In the genomic region with DNA sequence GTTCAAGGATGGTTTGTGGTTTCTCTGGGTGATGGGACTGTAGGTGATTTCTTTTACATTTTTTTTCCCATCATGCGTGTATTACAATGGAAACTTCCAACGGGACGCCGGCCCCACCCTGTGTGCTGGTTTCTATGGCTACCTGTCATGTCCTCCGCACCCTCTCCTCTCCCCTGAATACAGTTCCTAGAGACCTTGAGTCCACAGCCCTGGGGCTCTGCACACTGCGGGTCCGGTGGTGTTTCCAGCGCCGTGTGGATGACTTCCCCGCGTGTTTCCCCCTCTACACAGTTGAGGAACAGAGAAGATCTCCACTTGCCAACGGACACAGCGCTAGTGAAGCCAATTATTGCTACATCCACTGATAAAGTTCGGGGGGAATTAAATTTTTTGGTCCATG, we compare ENCODE assay signal across 22 cellular contexts. TPM values are rescaled to one million over a fixed set of nuclear protein-coding genes. Genes with fewer than 3 reads are reported as not detected.
DNase-seq lines count a peak whose midpoint lies in the region; ATAC-seq and TF ChIP-seq lines count a peak whose summit lies in the region.
"Had no signal": no experiment of that assay in that cellular context is flagged by ENCODE, and none has a peak within 500 bp of the region (broad histone marks: within the 10 kb centered on the region; RNA-seq: fewer than 3 reads in every experiment).

No MANE protein-coding gene starts in this region.

- 0 out of 2 replicates have a peak, but pooled peaks cover 6% of the 10 kb centered on the region for H3K79me2 ChIP-seq in GM23248 (ENCODE audit: insufficient read depth)

- H3K36me3 ChIP-seq in GM23248 (ENCODE audit: low read depth) = no peaks in the 10 kb centered on the region
- no peaks in the 10 kb centered on the region for H3K36me3 ChIP-seq in sigmoid colon
- H3K36me3 ChIP-seq: neutrophil had no signal

- H3K27ac ChIP-seq in GM23248 (peak overlapping the region; percentile 72), right cardiac atrium (ENCODE audit: low read length) (no peak overlapping the region), sigmoid colon (peak overlapping the region; percentile 0 to 86 (median 38))
- H3K27ac ChIP-seq: neutrophil had no signal

- H3K9ac ChIP-seq in GM23248 = peak overlapping the region; percentile 24; the same call in 1 of the 2 replicates

- H3K27ac Mint-ChIP-seq in activated T-helper 2 cell treated with anti-CD3 and anti-CD28 coated beads, Interferon-gamma antibody, Interleukin-2, Interleukin-4, amounts not matched to agents 10 μg/mL and 5 μg/mL and 100 μg/mL, durations not matched to agents 14 hours and 24 hours and 36 hours = no peak overlapping the region
- H3K27ac Mint-ChIP-seq: activated naive CD4-positive, alpha-beta T cell treated with anti-CD3 and anti-CD28 coated beads for 36 hours; activated T-cell treated with anti-CD3 and anti-CD28 coated beads, Interleukin-2, amount 50 U/mL, for 24 hours; CD4-positive, CD25-positive, alpha-beta regulatory T cell had no signal

- no peak overlapping the region for H3K4me3 ChIP-seq in GM23248
- H3K4me3 ChIP-seq in right cardiac atrium (ENCODE audit: low read length) = no peak overlapping the region
- no peak overlapping the region for H3K4me3 ChIP-seq in sigmoid colon
- H3K4me3 ChIP-seq: mucosa of descending colon had no signal

- in situ Hi-C loops in GM23248 (cut with MboI) = no loop called here

- H3K4me1 ChIP-seq in GM23248 (ENCODE audit: insufficient read depth) (peaks cover 52% of the 10 kb centered on the region), right cardiac atrium (ENCODE audit: control insufficient read depth, insufficient read depth, low read length) (no peaks in the 10 kb centered on the region), sigmoid colon (peaks cover 0 to 22% (median 7%) of the 10 kb centered on the region in 4 donors)

- peaks cover 9% of the 10 kb centered on the region for H3K27me3 Mint-ChIP-seq in activated T-helper 2 cell treated with anti-CD3 and anti-CD28 coated beads, Interferon-gamma antibody, Interleukin-2, Interleukin-4, amounts not matched to agents 10 μg/mL and 5 μg/mL and 100 μg/mL, durations not matched to agents 14 hours and 24 hours and 36 hours (ENCODE audit: low read depth)

- no peaks in the 10 kb centered on the region for H3K9me2 ChIP-seq in GM23248 (ENCODE audit: insufficient read depth)

- no peaks in the 10 kb centered on the region for H3K9me3 Mint-ChIP-seq in activated T-helper 2 cell treated with anti-CD3 and anti-CD28 coated beads, Interferon-gamma antibody, Interleukin-2, Interleukin-4, amounts not matched to agents 10 μg/mL and 5 μg/mL and 100 μg/mL, durations not matched to agents 14 hours and 24 hours and 36 hours
- H3K9me3 Mint-ChIP-seq: activated naive CD4-positive, alpha-beta T cell treated with anti-CD3 and anti-CD28 coated beads for 36 hours; activated T-cell treated with anti-CD3 and anti-CD28 coated beads, Interleukin-2, amount 50 U/mL, for 24 hours; CD4-positive, CD25-positive, alpha-beta regulatory T cell had no signal

- H3K4me2 ChIP-seq in GM23248 (ENCODE audit: unreplicated experiment) = peak overlapping the region; percentile 44

- no peaks in the 10 kb centered on the region for H4K20me1 ChIP-seq in GM23248 (ENCODE audit: insufficient read depth)

- no peak for TF ChIP-seq POLR2A in sigmoid colon (IDR thresholded peaks at IDR 0.05)

- no peaks in the 10 kb centered on the region for H3K4me1 Mint-ChIP-seq in activated T-helper 2 cell treated with anti-CD3 and anti-CD28 coated beads, Interferon-gamma antibody, Interleukin-2, Interleukin-4, amounts not matched to agents 10 μg/mL and 5 μg/mL and 100 μg/mL, durations not matched to agents 14 hours and 24 hours and 36 hours (ENCODE audit: low read depth)

- TF ChIP-seq EP300 in sigmoid colon (IDR thresholded peaks at IDR 0.05) = no peak

- 66 to 69% methylated on average over 14 of the region's 14 CpGs for WGBS in GM23248 (ENCODE audit: low coverage in 1 of 2, low lambda C conversion rate in 2 of 2, missing lambda C conversion rate in 2 of 2), 2 experiments
- WGBS in right cardiac atrium = 76% methylated on average over 14 of the region's 14 CpGs
- 88 to 90% methylated on average over 14 of the region's 14 CpGs for WGBS in sigmoid colon, 2 donors

- intact Hi-C loops in activated T-helper 2 cell treated with anti-CD3 and anti-CD28 coated beads, Interferon-gamma antibody, Interleukin-2, Interleukin-4, amounts not matched to agents 10 μg/mL and 5 μg/mL and 100 μg/mL, durations not matched to agents 14 hours and 24 hours and 36 hours (cut with micrococcal nuclease) = no loop called here
- intact Hi-C loops in right cardiac atrium (cut with DNase I) (loop anchor here in 1 of 4 donors (10.0 kb wide), 1 partner anchor 88 kb away; no protein-coding TSS in a partner anchor), sigmoid colon (cut with DNase I) (no loop called here)

- DNase-seq in GM23248 = peak; percentile 23
- DNase-seq in activated T-helper 2 cell treated with anti-CD3 and anti-CD28 coated beads, Interferon-gamma antibody, Interleukin-2, Interleukin-4, amounts not matched to agents 10 μg/mL and 5 μg/mL and 100 μg/mL, durations not matched to agents 14 hours and 24 hours and 36 hours (ENCODE audit: low spot score) = peak; percentile 2
- DNase-seq in right cardiac atrium = no peak
- no peak for DNase-seq in sigmoid colon
- no peak for DNase-seq in GDM1 (lab: John Stamatoyannopoulos, UW)
- no peak for DNase-seq in activated T-cell treated with anti-CD3 and anti-CD28 coated beads for 4 hours
- DNase-seq: activated naive CD4-positive, alpha-beta T cell treated with anti-CD3 and anti-CD28 coated beads for 36 hours; activated T-cell treated with anti-CD3 and anti-CD28 coated beads, Interleukin-2, amount 50 U/mL, for 24 hours; amygdala; CD4-positive, CD25-positive, alpha-beta regulatory T cell; central memory CD4-positive, alpha-beta T cell; DMS 273 treated with DMSO at 0.1 percent for 48 hours; KG1; mucosa of descending colon; MV-4-11; NCI-H1694; OCI-M1; retina; SIG-M5 had no signal

- no peaks in the 10 kb centered on the region for H3K36me3 Mint-ChIP-seq in activated T-helper 2 cell treated with anti-CD3 and anti-CD28 coated beads, Interferon-gamma antibody, Interleukin-2, Interleukin-4, amounts not matched to agents 10 μg/mL and 5 μg/mL and 100 μg/mL, durations not matched to agents 14 hours and 24 hours and 36 hours (ENCODE audit: low read depth)
- H3K36me3 Mint-ChIP-seq: CD4-positive, CD25-positive, alpha-beta regulatory T cell had no signal

- H2AFZ ChIP-seq in GM23248 = peak overlapping the region; percentile 28; the same call in 1 of the 2 replicates

- no peak for TF ChIP-seq CTCF in sigmoid colon (IDR thresholded peaks at IDR 0.05)

- H3F3A ChIP-seq in GM23248 (ENCODE audit: insufficient read depth) = peaks cover 61% of the 10 kb centered on the region

- H3K4me3 Mint-ChIP-seq in activated T-helper 2 cell treated with anti-CD3 and anti-CD28 coated beads, Interferon-gamma antibody, Interleukin-2, Interleukin-4, amounts not matched to agents 10 μg/mL and 5 μg/mL and 100 μg/mL, durations not matched to agents 14 hours and 24 hours and 36 hours (ENCODE audit: low read depth) = no peak overlapping the region
- H3K4me3 Mint-ChIP-seq: activated naive CD4-positive, alpha-beta T cell treated with anti-CD3 and anti-CD28 coated beads for 36 hours; activated T-cell treated with anti-CD3 and anti-CD28 coated beads, Interleukin-2, amount 50 U/mL, for 24 hours; CD4-positive, CD25-positive, alpha-beta regulatory T cell had no signal

- H3K27me3 ChIP-seq in GM23248 (replicated peaks; ENCODE audit: insufficient read depth) (no peaks in the 10 kb centered on the region), right cardiac atrium (ENCODE audit: control insufficient read depth, insufficient read depth) (no peaks in the 10 kb centered on the region), sigmoid colon (no peaks in the 10 kb centered on the region)

- H3K9me3 ChIP-seq in GM23248 (ENCODE audit: low read depth) (no peaks in the 10 kb centered on the region), right cardiac atrium (ENCODE audit: control insufficient read depth, low read length) (no peaks in the 10 kb centered on the region), sigmoid colon (no peaks in the 10 kb centered on the region)
- H3K9me3 ChIP-seq: mucosa of descending colon, neutrophil had no signal

- peak; percentile 20 to 30 for ATAC-seq in right cardiac atrium
- no peak for ATAC-seq in HG03280 (IDR thresholded peaks at IDR 0.05; ENCODE audit: unreplicated experiment)
- ATAC-seq in GM21529 (IDR thresholded peaks at IDR 0.05; ENCODE audit: unreplicated experiment) = no peak
- ATAC-seq: mucosa of descending colon had no signal

RNA-seq across cellular contexts. Expression of gene GAS6, which starts 39.1 kb away (rescaled TPM):
- 998 and 1,035 TPM in 2 replicates for total RNA-seq in GM23248 (2014; rRNA removed; shearing (Covaris generic))
- 822 and 865 TPM in 2 replicates for polyA plus RNA-seq in GM23248 (2016; fragmentation: Nextera tagmentation; extraction: Ambion mirVana)
- total RNA-seq in activated T-helper 2 cell treated with anti-CD3 and anti-CD28 coated beads, Interferon-gamma antibody, Interleukin-2, Interleukin-4, amounts not matched to agents 10 μg/mL and 5 μg/mL and 100 μg/mL, durations not matched to agents 14 hours and 24 hours and 36 hours = 0.14 and 0.32 TPM in 2 replicates
- total RNA-seq in right cardiac atrium = 100 to 1,000 TPM; 197 to 213 (median 202) TPM
- polyA plus RNA-seq in right cardiac atrium = 273 TPM
- total RNA-seq in sigmoid colon = 100 to 1,000 TPM in 1 of 4 donors, 10 to 100 TPM in 3; 34.4 to 105 (median 70.4) TPM
- 100 to 1,000 TPM in 1 of 3 donors, 10 to 100 TPM in 2; 27.0 to 101 (median 28.2) TPM for polyA plus RNA-seq in sigmoid colon

Comparison
In these comparisons a context has a peak if more than half of its experiments do, and no peak if none do; other contexts are left out.
1. DNase-seq: peak in GM23248 (single experiment) and activated T-helper 2 cell treated with anti-CD3 and anti-CD28 coated beads, Interferon-gamma antibody, Interleukin-2, Interleukin-4, amounts not matched to agents 10 μg/mL and 5 μg/mL and 100 μg/mL, durations not matched to agents 14 hours and 24 hours and 36 hours (single experiment); none in right cardiac atrium (0 of 3), sigmoid colon (single experiment), GDM1 (single experiment) and activated T-cell treated with anti-CD3 and anti-CD28 coated beads for 4 hours (single experiment).
2. ATAC-seq: peak in right cardiac atrium (2 of 2); none in HG03280 (single experiment) and GM21529 (single experiment).
3. RNA of gene GAS6, which starts 39.1 kb away (total RNA-seq): 998 to 1,035 TPM in GM23248, 197 to 213 TPM in right cardiac atrium and 34.4 to 105 TPM in sigmoid colon; 0.14 to 0.32 TPM in activated T-helper 2 cell treated with anti-CD3 and anti-CD28 coated beads, Interferon-gamma antibody, Interleukin-2, Interleukin-4, amounts not matched to agents 10 μg/mL and 5 μg/mL and 100 μg/mL, durations not matched to agents 14 hours and 24 hours and 36 hours; every median in the first group is over 10 times any median in the second.